ENCODE assay signal across 26 cellular contexts in the genomic region with DNA sequence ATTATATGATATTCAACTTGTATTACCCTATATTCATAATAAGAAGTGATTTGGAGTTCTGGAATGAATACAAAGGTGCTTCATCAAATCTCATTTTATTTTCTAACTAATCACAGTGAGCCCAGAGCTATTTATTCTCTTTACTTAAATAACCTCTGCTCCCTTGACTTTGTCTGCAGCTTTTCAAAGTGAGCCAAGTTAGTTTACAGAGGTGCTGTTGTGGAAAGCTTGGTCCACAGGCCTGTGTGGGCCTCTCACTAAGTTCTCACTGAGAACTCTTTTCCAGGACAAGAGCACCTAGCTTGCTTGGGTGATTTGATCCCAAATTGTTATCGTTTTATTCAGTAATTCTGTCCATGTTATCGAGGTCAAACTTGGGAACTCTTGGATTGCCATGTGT.
"Had no signal": no experiment of that assay in that cellular context is flagged by ENCODE, and none has a peak within 500 bp of the region (broad histone marks: within the 10 kb centered on the region; RNA-seq: fewer than 3 reads in every experiment).

No MANE protein-coding gene starts in this region.

- DNase-seq: stimulated activated CD4-positive, alpha-beta T cell treated with anti-CD3 and anti-CD28 coated beads, Interleukin-2, amount 100 ng/mL, for 48 hours; stimulated activated CD4-positive, alpha-beta T cell treated with anti-CD3 and anti-CD28 coated beads, Interleukin-4, amount 100 ng/mL, for 1 hour; stimulated activated CD4-positive, alpha-beta T cell treated with anti-CD3 and anti-CD28 coated beads, Interleukin-4, amount 100 ng/mL, for 24 hours; stimulated activated CD4-positive, alpha-beta T cell treated with anti-CD3 and anti-CD28 coated beads, Interleukin-4, amount 100 ng/mL, for 4 hours; stimulated activated CD8-positive, alpha-beta memory T cell treated with anti-CD3 and anti-CD28 coated beads, Interleukin-4, amount 100 ng/mL, for 48 hours; stimulated activated naive B cell treated with anti-CD40 and anti-IgM and Interleukin-4, amounts not matched to agents 10 μg/mL and 1 μg/mL and 100 μg/mL, for 72 hours; stimulated activated naive CD4-positive, alpha-beta T cell; stimulated activated naive CD4-positive, alpha-beta T cell treated with Interleukin-2 at 50 U/mL for 16 hours; stimulated activated naive CD8-positive, alpha-beta T cell treated with anti-CD3 and anti-CD28 coated beads, Interleukin-15, amount 100 ng/mL, for 72 hours; stimulated activated naive CD8-positive, alpha-beta T cell treated with anti-CD3 and anti-CD28 coated beads, Interleukin-15, Interleukin-2, amounts not matched to agents 100 U/mL and 50 U/mL, for 24 hours; stomach; substantia nigra; testis; thyroid gland; tibial artery; transverse colon; trophoblast cell; upper lobe of left lung; upper lobe of right lung; uterus had no signal

- H3K27me3 ChIP-seq: stomach, suprapubic skin, testis, thyroid gland, tibial artery, tibial nerve, transverse colon, upper lobe of left lung, upper lobe of right lung, uterus, vagina had no signal

- H3K4me1 ChIP-seq: stomach, suprapubic skin, testis, thyroid gland, tibial artery, tibial nerve, transverse colon, upper lobe of left lung, upper lobe of right lung, uterus, vagina had no signal

- H3K4me3 ChIP-seq: stomach, suprapubic skin, testis, thoracic aorta, thyroid gland, tibial artery, tibial nerve, transverse colon, upper lobe of left lung, upper lobe of right lung, uterus, vagina had no signal

- H3K27ac ChIP-seq: stomach, suprapubic skin, testis, thoracic aorta, thyroid gland, tibial artery, tibial nerve, transverse colon, upper lobe of left lung, upper lobe of right lung, uterus, vagina had no signal

- H3K36me3 ChIP-seq: stomach, suprapubic skin, thoracic aorta, thyroid gland, tibial artery, tibial nerve, transverse colon, upper lobe of left lung, upper lobe of right lung, uterus, vagina had no signal

- ATAC-seq: stimulated activated effector memory CD8-positive, alpha-beta T cell treated with anti-CD3 and anti-CD28 coated beads, Interleukin-12 subunit alpha, Interleukin-12 subunit beta, amount 100 ng/mL, for 72 hours; stimulated activated memory B cell treated with anti-CD40 and anti-IgM and Interleukin-4, amounts not matched to agents 10 μg/mL and 1 μg/mL and 100 μg/mL, for 72 hours; stimulated activated naive B cell treated with anti-CD40 and anti-IgM and Interleukin-4, amounts not matched to agents 10 μg/mL and 1 μg/mL and 100 μg/mL, for 72 hours; stimulated activated naive CD8-positive, alpha-beta T cell treated with anti-CD3 and anti-CD28 coated beads, Interleukin-15, amount 100 ng/mL, for 72 hours; stimulated activated naive CD8-positive, alpha-beta T cell treated with anti-CD3 and anti-CD28 coated beads, Interleukin-15, Interleukin-2, amounts not matched to agents 100 U/mL and 50 U/mL, for 24 hours; upper lobe of right lung had no signal

- H3K9me3 ChIP-seq: suprapubic skin, testis, thoracic aorta, thyroid gland, transverse colon, upper lobe of right lung, uterus, vagina had no signal
